ENCODE assay signal across 6 cellular contexts in genomic region chr7:153027904-153028303, GRCh38.
"Had no signal": no experiment of that assay in that cellular context is flagged by ENCODE, and none has a peak within 500 bp of the region (broad histone marks: within the 10 kb centered on the region; RNA-seq: fewer than 3 reads in every experiment).

No MANE protein-coding gene starts in this region.

- DNase-seq: IMR-90, KBM-7, KG1 had no signal

- H3K27ac ChIP-seq: HL-60, KMS-11 had no signal

- H3K4me3 ChIP-seq: K562 had no signal
